10 cellular contexts compared by ENCODE assay signal in the genomic region with DNA sequence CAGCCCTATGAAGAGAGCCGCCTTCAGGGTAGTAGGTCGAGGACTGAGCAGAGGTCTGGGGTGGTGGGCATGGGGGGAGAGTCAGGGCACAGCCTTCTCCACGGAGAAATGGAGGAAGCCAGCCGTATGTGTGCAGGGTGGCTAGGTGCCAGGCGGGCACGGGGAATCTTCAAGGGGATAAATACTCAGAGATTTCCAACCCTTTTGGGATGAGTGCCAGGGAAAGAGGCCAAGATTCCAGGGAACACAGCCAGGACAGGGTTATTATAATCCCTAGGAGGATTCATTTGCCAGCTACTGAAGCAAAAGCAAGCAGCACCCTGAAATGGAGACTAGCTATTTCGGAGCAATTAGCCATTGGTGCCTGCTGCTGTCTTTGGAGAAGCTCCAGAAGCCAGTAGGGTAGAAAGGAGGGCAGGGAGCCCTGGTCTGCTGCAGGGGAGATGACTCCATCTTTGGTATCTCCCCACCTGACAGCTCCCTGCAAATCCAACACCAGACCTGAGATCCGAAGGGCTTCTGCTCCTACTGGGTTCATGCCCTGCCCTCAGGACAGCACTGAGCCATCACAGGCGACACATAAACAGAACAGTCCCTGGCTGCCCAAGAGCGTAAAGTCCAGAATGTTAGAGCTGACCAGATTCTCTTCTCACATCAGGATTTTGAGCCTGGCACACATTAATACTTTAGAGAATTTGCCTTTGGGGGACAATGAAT.
DNase-seq lines count a peak whose midpoint lies in the region; ATAC-seq and TF ChIP-seq lines count a peak whose summit lies in the region.
"Had no signal": no experiment of that assay in that cellular context is flagged by ENCODE, and none has a peak within 500 bp of the region (broad histone marks: within the 10 kb centered on the region; RNA-seq: fewer than 3 reads in every experiment).

No MANE protein-coding gene starts in this region.

- no peaks in the 10 kb centered on the region for H3K9me3 ChIP-seq in testis

- H3K36me3 ChIP-seq in testis (ENCODE audit: low read depth, missing control alignments) = no peaks in the 10 kb centered on the region

- H3K27me3 ChIP-seq in testis = no peaks in the 10 kb centered on the region

- intact Hi-C loops in left ventricle myocardium superior (cut with micrococcal nuclease) (no loop called here), testis (cut with DNase I; ENCODE audit: low total_unique reads) (no loop called here)

- DNase-seq in LoVo (ENCODE audit: low spot score) = peak; percentile 42
- DNase-seq in amniotic epithelial cell (ENCODE audit: low read depth) = peak; percentile 1
- DNase-seq in left ventricle myocardium superior = peak; percentile 70
- DNase-seq in testis = peak; percentile 52
- no peak for DNase-seq in SW 1271 (lab: John Stamatoyannopoulos, UW)
- DNase-seq: activated CD8-positive, alpha-beta T cell treated with anti-CD3 and anti-CD28 coated beads, Interleukin-2, amount 10 ng/mL, durations not matched to agents 7 days and 5 days; cortex of kidney; OCI-M1 had no signal

- ATAC-seq in left ventricle myocardium superior = peak; percentile 86
- ATAC-seq in HG03432 (IDR thresholded peaks at IDR 0.05; ENCODE audit: unreplicated experiment) = no peak
- no peak for ATAC-seq in HG02678 (IDR thresholded peaks at IDR 0.05; ENCODE audit: unreplicated experiment)
- ATAC-seq: activated CD8-positive, alpha-beta T cell treated with anti-CD3 and anti-CD28 coated beads, Interleukin-2, amount 10 ng/mL, durations not matched to agents 7 days and 5 days had no signal

- no peak overlapping the region for H3K4me3 ChIP-seq in testis

- TF ChIP-seq POLR2A in testis (IDR thresholded peaks at IDR 0.05) = no peak

- no peak for TF ChIP-seq CTCF in testis (IDR thresholded peaks at IDR 0.05)

- no peak overlapping the region for H3K27ac ChIP-seq in testis

- WGBS in testis, 2 donors = 30 to 54% methylated on average over 8 to 10 of the region's 10 CpGs

- H3K4me1 ChIP-seq in testis = peaks cover 7% of the 10 kb centered on the region

Comparison
In these comparisons a context has a peak if more than half of its experiments do, and no peak if none do; other contexts are left out.
1. DNase-seq: peak in LoVo (single experiment), amniotic epithelial cell (single experiment), left ventricle myocardium superior (single experiment) and testis (single experiment); none in SW 1271 (0 of 2).